Comparison of ENCODE assay signal across 23 cellular contexts in the genomic region with DNA sequence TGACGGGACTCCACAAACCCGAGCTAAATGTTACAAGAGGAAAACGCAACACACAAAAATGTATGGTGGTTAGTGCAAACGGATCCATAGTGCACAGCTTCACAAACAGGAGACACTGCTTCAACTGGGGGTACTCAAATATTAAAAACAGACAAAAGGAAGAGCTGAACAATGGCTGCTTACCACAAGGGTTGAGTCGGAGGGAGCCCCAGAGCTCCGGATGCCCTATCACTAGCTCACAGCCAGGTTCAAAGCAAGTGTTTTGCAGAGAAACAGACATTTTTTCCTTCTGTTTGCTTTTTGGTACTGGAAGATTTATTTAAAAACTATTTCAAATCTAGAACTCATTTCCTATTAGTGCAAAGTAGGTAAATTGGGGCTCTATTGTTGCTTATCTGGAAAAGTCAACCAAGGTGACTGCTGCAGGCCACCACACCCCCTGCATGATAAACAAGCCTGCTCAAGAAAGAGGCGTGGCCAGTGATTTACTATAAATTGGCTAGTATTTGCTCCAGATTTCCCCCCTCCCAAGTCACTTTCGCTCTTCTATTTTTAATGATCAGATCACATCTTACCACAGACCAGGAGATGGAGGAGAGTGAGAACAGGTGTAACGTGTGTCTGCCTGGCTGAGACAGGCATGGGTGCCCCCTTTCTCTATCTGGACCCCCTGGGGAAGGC. TPM values are rescaled to one million over a fixed set of nuclear protein-coding genes. Genes with fewer than 3 reads are reported as not detected.
DNase-seq lines count a peak whose midpoint lies in the region; ATAC-seq and TF ChIP-seq lines count a peak whose summit lies in the region.
"Had no signal": no experiment of that assay in that cellular context is flagged by ENCODE, and none has a peak within 500 bp of the region (broad histone marks: within the 10 kb centered on the region; RNA-seq: fewer than 3 reads in every experiment).

No MANE protein-coding gene starts in this region.

- H3K4me1 Mint-ChIP-seq in activated CD4-positive, alpha-beta T cell treated with anti-CD3 and anti-CD28 coated beads, Interleukin-2, amount 10 ng/mL, durations not matched to agents 24 days and 14 days: peaks cover 25% of the 10 kb centered on the region
- peaks cover 29% of the 10 kb centered on the region for H3K4me1 Mint-ChIP-seq in CD8-positive, alpha-beta T cell (ENCODE audit: low read depth)
- H3K4me1 Mint-ChIP-seq in activated naive CD8-positive, alpha-beta T cell treated with anti-CD3 and anti-CD28 coated beads for 36 hours: peaks cover 20% of the 10 kb centered on the region
- peaks cover 37 to 45% of the 10 kb centered on the region in 2 donors for H3K4me1 Mint-ChIP-seq in natural killer cell

- CTCF ChIA-PET in CD8-positive, alpha-beta T cell (lab: Charles Lee): interaction anchor here (0.7 to 5.5 kb wide), 9 partner anchors 12 to 97 kb away, joined by 3 to 24 read pairs (median 6); a partner anchor contains a TSS

- TF ChIP-seq EP300 in tibial nerve (IDR thresholded peaks at IDR 0.05): no peak

- 90 to 91% methylated on average over 9 of the region's 9 CpGs for WGBS in tibial nerve, 2 donors
- 80% methylated on average over 8 of the region's 9 CpGs for WGBS in right lobe of liver (ENCODE audit: insufficient coverage, low coverage, low lambda C conversion rate, missing lambda C conversion rate)

- H3K9me3 Mint-ChIP-seq in activated CD4-positive, alpha-beta T cell treated with anti-CD3 and anti-CD28 coated beads, Interleukin-2, amount 10 ng/mL, durations not matched to agents 24 days and 14 days: no peaks in the 10 kb centered on the region
- no peaks in the 10 kb centered on the region for H3K9me3 Mint-ChIP-seq in CD8-positive, alpha-beta T cell
- H3K9me3 Mint-ChIP-seq in activated naive CD8-positive, alpha-beta T cell treated with anti-CD3 and anti-CD28 coated beads for 36 hours: no peaks in the 10 kb centered on the region
- H3K9me3 Mint-ChIP-seq in natural killer cell: no peaks in the 10 kb centered on the region

- DNase-seq in activated CD4-positive, alpha-beta T cell treated with anti-CD3 and anti-CD28 coated beads, Interleukin-2, amount 10 ng/mL, durations not matched to agents 24 days and 14 days: peak; percentile 55
- DNase-seq in activated CD4-positive, alpha-beta T cell treated with anti-CD3 and anti-CD28 coated beads, Interleukin-2, amount 50 U/mL, for 48 hours: no peak
- DNase-seq in CD8-positive, alpha-beta T cell: peak in 1 of 7 experiments; percentile 24
- no peak for DNase-seq in activated naive CD8-positive, alpha-beta T cell treated with anti-CD3 and anti-CD28 coated beads for 36 hours
- DNase-seq in natural killer cell (no peak), tibial nerve (ENCODE audit: low spot score in 2 of 2) (no peak), right lobe of liver (no peak), SW 1271 (lab: John Stamatoyannopoulos, UW) (no peak)
- DNase-seq: activated CD4-positive, alpha-beta T cell treated with anti-CD3 and anti-CD28 coated beads for 1 hour; activated T-cell treated with anti-CD3 and anti-CD28 coated beads, Interleukin-2, amount 50 U/mL, for 48 hours; BE2C; heart left ventricle; NCI-H524 treated with DMSO at 0.1 percent for 48 hours; SK-N-SH; stimulated activated CD4-positive, alpha-beta T cell treated with anti-CD3 and anti-CD28 coated beads, Interleukin-4, amount 100 ng/mL, for 4 hours; substantia nigra had no signal

- peak overlapping the region; percentile 67 for H3K27ac Mint-ChIP-seq in activated CD4-positive, alpha-beta T cell treated with anti-CD3 and anti-CD28 coated beads, Interleukin-2, amount 10 ng/mL, durations not matched to agents 24 days and 14 days
- H3K27ac Mint-ChIP-seq in CD8-positive, alpha-beta T cell: peak overlapping the region; percentile 83
- H3K27ac Mint-ChIP-seq in activated naive CD8-positive, alpha-beta T cell treated with anti-CD3 and anti-CD28 coated beads for 36 hours: peak overlapping the region; percentile 78
- peak overlapping the region; percentile 84 to 87 for H3K27ac Mint-ChIP-seq in natural killer cell

- no peaks in the 10 kb centered on the region for H3K27me3 Mint-ChIP-seq in activated CD4-positive, alpha-beta T cell treated with anti-CD3 and anti-CD28 coated beads, Interleukin-2, amount 10 ng/mL, durations not matched to agents 24 days and 14 days
- H3K27me3 Mint-ChIP-seq in CD8-positive, alpha-beta T cell (ENCODE audit: low read depth): no peaks in the 10 kb centered on the region
- H3K27me3 Mint-ChIP-seq in activated naive CD8-positive, alpha-beta T cell treated with anti-CD3 and anti-CD28 coated beads for 36 hours: no peaks in the 10 kb centered on the region
- no peaks in the 10 kb centered on the region for H3K27me3 Mint-ChIP-seq in natural killer cell (ENCODE audit: low read depth in 2 of 2)

- peak; percentile 43 for ATAC-seq in CD8-positive, alpha-beta T cell
- no peak for ATAC-seq in natural killer cell
- ATAC-seq in right lobe of liver: no peak
- ATAC-seq: A549, heart left ventricle had no signal

- intact Hi-C loops in activated CD4-positive, alpha-beta T cell treated with anti-CD3 and anti-CD28 coated beads, Interleukin-2, amount 10 ng/mL, durations not matched to agents 24 days and 14 days (cut with micrococcal nuclease): no loop called here
- intact Hi-C loops in CD8-positive, alpha-beta T cell (cut with DNase I, micrococcal nuclease): no loop called here
- intact Hi-C loops in natural killer cell (cut with micrococcal nuclease) (no loop called here), right lobe of liver (cut with DNase I) (no loop called here)

- no peak overlapping the region for H3K4me3 ChIP-seq in CD8-positive, alpha-beta T cell (ENCODE audit: low read depth, low read length)
- H3K4me3 ChIP-seq in tibial nerve (no peak overlapping the region), right lobe of liver (no peak overlapping the region)
- H3K4me3 ChIP-seq: A549, heart left ventricle had no signal

- peaks cover 42% of the 10 kb centered on the region for H3K4me1 ChIP-seq in CD8-positive, alpha-beta T cell (ENCODE audit: insufficient read depth, low read length)
- H3K4me1 ChIP-seq in tibial nerve: peaks cover 0 to 11% (median 0%) of the 10 kb centered on the region in 4 donors
- no peaks in the 10 kb centered on the region for H3K4me1 ChIP-seq in right lobe of liver
- H3K4me1 ChIP-seq: A549, BE2C had no signal

- TF ChIP-seq POLR2A in tibial nerve (IDR thresholded peaks at IDR 0.05) (no peak), right lobe of liver (IDR thresholded peaks at IDR 0.05) (no peak)

- POLR2A ChIA-PET in CD8-positive, alpha-beta T cell (lab: Charles Lee): interaction anchor here (1.1 to 1.4 kb wide), 3 partner anchors 9 to 50 kb away, joined by 3 to 6 read pairs (median 5); no protein-coding TSS in a partner anchor

- no peak for TF ChIP-seq CTCF in CD8-positive, alpha-beta T cell (IDR thresholded peaks at IDR 0.05)
- TF ChIP-seq CTCF in natural killer cell (IDR thresholded peaks at IDR 0.05) (no peak), tibial nerve (IDR thresholded peaks at IDR 0.05) (no peak), right lobe of liver (IDR thresholded peaks at IDR 0.05) (no peak)

- H3K36me3 ChIP-seq in CD8-positive, alpha-beta T cell (ENCODE audit: insufficient read depth, low read length): peaks cover 17% of the 10 kb centered on the region
- H3K36me3 ChIP-seq in tibial nerve (peaks cover 0 to 96% (median 19%) of the 10 kb centered on the region in 3 donors), right lobe of liver (peaks cover 0 to 72% (median 18%) of the 10 kb centered on the region in 4 donors)
- H3K36me3 ChIP-seq: BE2C had no signal

- no peaks in the 10 kb centered on the region for H3K27me3 ChIP-seq in CD8-positive, alpha-beta T cell (ENCODE audit: insufficient read depth, low read length)
- H3K27me3 ChIP-seq in tibial nerve (no peaks in the 10 kb centered on the region), right lobe of liver (no peaks in the 10 kb centered on the region)
- H3K27me3 ChIP-seq: BE2C, heart left ventricle, neutrophil had no signal

- H3K27ac ChIP-seq in CD8-positive, alpha-beta T cell (ENCODE audit: low read depth, low read length): no peak overlapping the region
- H3K27ac ChIP-seq in tibial nerve: no peak overlapping the region
- H3K27ac ChIP-seq in right lobe of liver: no peak overlapping the region
- H3K27ac ChIP-seq: A549, HL-60, neutrophil had no signal

- H3K4me3 Mint-ChIP-seq in activated CD4-positive, alpha-beta T cell treated with anti-CD3 and anti-CD28 coated beads, Interleukin-2, amount 10 ng/mL, durations not matched to agents 24 days and 14 days: peak overlapping the region; percentile 72
- H3K4me3 Mint-ChIP-seq in CD8-positive, alpha-beta T cell: peak overlapping the region; percentile 61
- H3K4me3 Mint-ChIP-seq in activated naive CD8-positive, alpha-beta T cell treated with anti-CD3 and anti-CD28 coated beads for 36 hours: peak overlapping the region; percentile 26
- peak overlapping the region; percentile 40 for H3K4me3 Mint-ChIP-seq in natural killer cell

- peaks cover 51% of the 10 kb centered on the region for H3K36me3 Mint-ChIP-seq in activated CD4-positive, alpha-beta T cell treated with anti-CD3 and anti-CD28 coated beads, Interleukin-2, amount 10 ng/mL, durations not matched to agents 24 days and 14 days (ENCODE audit: low read depth)
- H3K36me3 Mint-ChIP-seq in CD8-positive, alpha-beta T cell: peaks cover 80% of the 10 kb centered on the region
- peaks cover 23% of the 10 kb centered on the region for H3K36me3 Mint-ChIP-seq in activated naive CD8-positive, alpha-beta T cell treated with anti-CD3 and anti-CD28 coated beads for 36 hours
- H3K36me3 Mint-ChIP-seq in natural killer cell: no peaks in the 10 kb centered on the region

- no peaks in the 10 kb centered on the region for H3K9me3 ChIP-seq in CD8-positive, alpha-beta T cell (ENCODE audit: low read length)
- no peaks in the 10 kb centered on the region for H3K9me3 ChIP-seq in tibial nerve
- no peaks in the 10 kb centered on the region for H3K9me3 ChIP-seq in right lobe of liver
- H3K9me3 ChIP-seq: A549, BE2C, heart left ventricle, SK-N-SH had no signal

RNA-seq across cellular contexts. Expression of a gene that starts 46.5 kb away (rescaled TPM):
- total RNA-seq in activated CD4-positive, alpha-beta T cell treated with anti-CD3 and anti-CD28 coated beads, Interleukin-2, amount 10 ng/mL, durations not matched to agents 24 days and 14 days: 240 and 242 TPM in 2 replicates
- total RNA-seq in CD8-positive, alpha-beta T cell: 100 to 1,000 TPM; 487 to 512 TPM
- 100 to 1,000 TPM; 198 to 204 TPM for total RNA-seq in activated naive CD8-positive, alpha-beta T cell treated with anti-CD3 and anti-CD28 coated beads for 36 hours
- total RNA-seq in natural killer cell: 1,000 to 10,000 TPM in 1 of 3 donors, 100 to 1,000 TPM in 2; 883 to 1,008 (median 954) TPM
- 10 to 100 TPM in 1 of 4 donors, 1 to 10 TPM in 3; 3.5 to 13.5 (median 5.3) TPM for total RNA-seq in tibial nerve
- total RNA-seq in right lobe of liver: 1 to 10 TPM in 4 of 6 experiments, under 1 TPM in 2; 0.74 to 2.1 (median 1.4) TPM
- total RNA-seq: bronchial epithelial cell, endothelial cell of umbilical vein, G401, M059J had no signal

Comparison
In these comparisons a context has a peak if more than half of its experiments do, and no peak if none do; other contexts are left out.
1. RNA of a gene that starts 46.5 kb away (total RNA-seq): 883 to 1,008 TPM in natural killer cell, 487 to 512 TPM in CD8-positive, alpha-beta T cell, 240 to 242 TPM in activated CD4-positive, alpha-beta T cell treated with anti-CD3 and anti-CD28 coated beads, Interleukin-2, amount 10 ng/mL, durations not matched to agents 24 days and 14 days and 198 to 204 TPM in activated naive CD8-positive, alpha-beta T cell treated with anti-CD3 and anti-CD28 coated beads for 36 hours; 3.5 to 13.5 TPM in tibial nerve and 0.74 to 2.1 TPM in right lobe of liver; every median in the first group is over 10 times any median in the second.
2. Peak in every context shown above with its lines, with median percentiles within 50 percentile points of each other: H3K27ac Mint-ChIP-seq and H3K4me3 Mint-ChIP-seq.